ENCODE assay signal across 8 cellular contexts in genomic region chr14:96275182-96276112, GRCh38. TPM values are rescaled to one million over a fixed set of nuclear protein-coding genes. Genes with fewer than 3 reads are reported as not detected.
DNase-seq lines count a peak whose midpoint lies in the region; ATAC-seq and TF ChIP-seq lines count a peak whose summit lies in the region.

No MANE protein-coding gene starts in this region.

- no peaks in the 10 kb centered on the region for H3K9me2 ChIP-seq in Karpas-422 (replicated peaks; ENCODE audit: insufficient read depth, low read length)

- H4K20me1 ChIP-seq in Karpas-422 (ENCODE audit: insufficient read depth, low read depth, low read length) = no peaks in the 10 kb centered on the region

- DNase-seq in DMS53 (lab: John Stamatoyannopoulos, UW) = peak; percentile 72
- DNase-seq in Karpas-422 = peak; percentile 89
- DNase-seq in SJSA1 (ENCODE audit: low read depth in 1 of 2, low spot score in 2 of 2) = peak; percentile 60 to 81
- DNase-seq in activated naive CD4-positive, alpha-beta T cell treated with anti-CD3 and anti-CD28 coated beads, Interleukin-2, amount 50 U/mL, for 72 hours (ENCODE audit: low spot score in 2 of 2) = peak; percentile 57 to 81
- DNase-seq in cardiac muscle cell (ENCODE audit: low read depth in 1 of 2, low spot score in 1 of 2) = peak; percentile 86 to 89
- DNase-seq in pulmonary artery endothelial cell (ENCODE audit: low read depth, low spot score) = peak; percentile 3
- DNase-seq in uterus = peak; percentile 68 to 72

- H3K9ac ChIP-seq in Karpas-422 (ENCODE audit: low read length) = no peak overlapping the region

- no peak overlapping the region for H2AFZ ChIP-seq in Karpas-422 (ENCODE audit: low read length)

- peak; percentile 59 to 63 for ATAC-seq in activated naive CD4-positive, alpha-beta T cell treated with anti-CD3 and anti-CD28 coated beads, Interleukin-2, amount 50 U/mL, for 72 hours
- ATAC-seq in HG02678 (IDR thresholded peaks at IDR 0.05; ENCODE audit: unreplicated experiment) = no peak

- H3K4me1 ChIP-seq in Karpas-422 (ENCODE audit: low read length) (no peaks in the 10 kb centered on the region), SJSA1 (replicated peaks) (peaks cover 37% of the 10 kb centered on the region), cardiac muscle cell (ENCODE audit: low read depth) (peaks cover 17% of the 10 kb centered on the region), uterus (no peaks in the 10 kb centered on the region)

- H3K36me3 ChIP-seq in Karpas-422 (ENCODE audit: insufficient read depth, low read length) (no peaks in the 10 kb centered on the region; the same call in 1 of the 2 replicates), SJSA1 (no peaks in the 10 kb centered on the region), cardiac muscle cell (no peaks in the 10 kb centered on the region), uterus (no peaks in the 10 kb centered on the region)

- H3K27me3 ChIP-seq in Karpas-422 (ENCODE audit: low read length) (no peaks in the 10 kb centered on the region; the same call in 1 of the 2 replicates), SJSA1 (replicated peaks) (no peaks in the 10 kb centered on the region), cardiac muscle cell (no peaks in the 10 kb centered on the region), uterus (no peaks in the 10 kb centered on the region)

- TF ChIP-seq POLR2A in uterus (IDR thresholded peaks at IDR 0.05) = no peak

- no peak overlapping the region for H3K4me3 ChIP-seq in Karpas-422 (ENCODE audit: low read length)
- H3K4me3 ChIP-seq in SJSA1 = no peak overlapping the region
- H3K4me3 ChIP-seq in cardiac muscle cell = no peak overlapping the region
- no peak overlapping the region for H3K4me3 ChIP-seq in uterus

- H3K79me2 ChIP-seq in Karpas-422 (ENCODE audit: low read length) = no peaks in the 10 kb centered on the region

- H3K27ac Mint-ChIP-seq in activated naive CD4-positive, alpha-beta T cell treated with anti-CD3 and anti-CD28 coated beads, Interleukin-2, amount 50 U/mL, for 72 hours = no peak overlapping the region

- TF ChIP-seq CTCF in cardiac muscle cell (IDR thresholded peaks at IDR 0.05; ENCODE audit: low read depth, low read length) = peak; percentile 93
- peak; percentile 87 to 97 (median 92) for TF ChIP-seq CTCF in uterus (IDR thresholded peaks at IDR 0.05)

- H3K27ac ChIP-seq in Karpas-422 (ENCODE audit: low read length) = no peak overlapping the region
- H3K27ac ChIP-seq in SJSA1 = peak overlapping the region; percentile 43
- H3K27ac ChIP-seq in cardiac muscle cell = no peak overlapping the region
- H3K27ac ChIP-seq in uterus = peak overlapping the region in 1 of 2 donors; percentile 15

- H3K9me3 Mint-ChIP-seq in activated naive CD4-positive, alpha-beta T cell treated with anti-CD3 and anti-CD28 coated beads, Interleukin-2, amount 50 U/mL, for 72 hours = peaks cover 4% of the 10 kb centered on the region in 2 donors

- H3K36me3 Mint-ChIP-seq in activated naive CD4-positive, alpha-beta T cell treated with anti-CD3 and anti-CD28 coated beads, Interleukin-2, amount 50 U/mL, for 72 hours = peaks cover 5 to 7% of the 10 kb centered on the region in 2 donors

- peaks cover 10% of the 10 kb centered on the region for H3K9me3 ChIP-seq in Karpas-422 (ENCODE audit: low read length)
- no peaks in the 10 kb centered on the region for H3K9me3 ChIP-seq in SJSA1 (replicated peaks)
- H3K9me3 ChIP-seq in cardiac muscle cell (ENCODE audit: low read depth) = no peaks in the 10 kb centered on the region
- no peaks in the 10 kb centered on the region for H3K9me3 ChIP-seq in uterus

- intact Hi-C loops in uterus (cut with DNase I; ENCODE audit: low total_unique reads) = loop anchor here (5.0 kb wide), 1 partner anchor 168 kb away; no protein-coding TSS in a partner anchor

- H3K4me2 ChIP-seq in Karpas-422 (ENCODE audit: low read depth, low read length, poor library complexity, severe bottlenecking) = no peak overlapping the region

RNA-seq across cellular contexts. Expression of gene BDKRB1, which starts 19.4 kb away (rescaled TPM):
- total RNA-seq in Karpas-422 (2014; rRNA removed; shearing (Covaris generic); ENCODE audit: low replicate concordance) = not detected in 2 replicates
- total RNA-seq in SJSA1 (2014; rRNA removed; shearing (Covaris generic)) = 0.34 and 10.3 TPM in 2 replicates
- total RNA-seq in activated naive CD4-positive, alpha-beta T cell treated with anti-CD3 and anti-CD28 coated beads, Interleukin-2, amount 50 U/mL, for 72 hours = not detected
- total RNA-seq in cardiac muscle cell = 0.09 and 0.42 TPM in 2 replicates
- polyA plus RNA-seq in cardiac muscle cell = not detected in 2 replicates
- total RNA-seq in pulmonary artery endothelial cell = not detected in 2 replicates
- total RNA-seq in uterus = 1 to 10 TPM in 1 of 4 donors, under 1 TPM in 1, not detected in 2; 0.83 to 3.7 TPM

Comparison
In these comparisons a context has a peak if more than half of its experiments do, and no peak if none do; other contexts are left out.
1. DNase-seq: peak in every context shown above with its lines; median percentile 89 in Karpas-422; 88 in cardiac muscle cell; 72 in DMS53; 70 in SJSA1; 70 in uterus; 69 in activated naive CD4-positive, alpha-beta T cell treated with anti-CD3 and anti-CD28 coated beads, Interleukin-2, amount 50 U/mL, for 72 hours; 3 in pulmonary artery endothelial cell.